In genomic region chr13:39777527-39778061, GRCh38 we compare ENCODE assay signal across 9 cellular contexts.
DNase-seq lines count a peak whose midpoint lies in the region; ATAC-seq and TF ChIP-seq lines count a peak whose summit lies in the region.
"Had no signal": no experiment of that assay in that cellular context is flagged by ENCODE, and none has a peak within 500 bp of the region (broad histone marks: within the 10 kb centered on the region; RNA-seq: fewer than 3 reads in every experiment).

No MANE protein-coding gene starts in this region.

- no TSS peak for BruUV-seq in OCI-LY7 (replicated peaks; lab: Mats Ljungman, UMichigan)

- no peaks in the 10 kb centered on the region for H3K27me3 ChIP-seq in ACC112 (ENCODE audit: insufficient read depth, low read length)
- H3K27me3 ChIP-seq in naive thymus-derived CD4-positive, alpha-beta T cell (ENCODE audit: control insufficient read depth in 2 of 2, insufficient read depth in 2 of 2, low read length in 2 of 2), result no peaks in the 10 kb centered on the region
- no peaks in the 10 kb centered on the region for H3K27me3 ChIP-seq in ascending aorta
- H3K27me3 ChIP-seq: heart left ventricle had no signal

- H3K79me2 ChIP-seq in ACC112 (ENCODE audit: control insufficient read depth, insufficient read depth, low read length, unreplicated experiment), result no peaks in the 10 kb centered on the region
- no peaks in the 10 kb centered on the region for H3K79me2 ChIP-seq in OCI-LY7 (ENCODE audit: insufficient read depth, low read depth, low read length)

- H3K9me3 Mint-ChIP-seq in naive thymus-derived CD4-positive, alpha-beta T cell, result peaks cover 0 to 4% (median 0%) of the 10 kb centered on the region in 11 donors

- H3K27ac ChIP-seq in ACC112 (ENCODE audit: low read depth, low read length) (peak overlapping the region; percentile 91), OCI-LY7 (ENCODE audit: low read depth, low read length, poor library complexity, severe bottlenecking) (no peak overlapping the region), ascending aorta (no peak overlapping the region)
- no peak overlapping the region for H3K27ac ChIP-seq in naive thymus-derived CD4-positive, alpha-beta T cell (ENCODE audit: low read depth, low read length)
- H3K27ac ChIP-seq: heart left ventricle had no signal

- H3K9me3 ChIP-seq in OCI-LY7 (ENCODE audit: low read length) (no peaks in the 10 kb centered on the region), ascending aorta (no peaks in the 10 kb centered on the region)
- H3K9me3 ChIP-seq in naive thymus-derived CD4-positive, alpha-beta T cell (ENCODE audit: control insufficient read depth in 2 of 3, low read length in 3 of 3), result no peaks in the 10 kb centered on the region

- peak; percentile 62 for ATAC-seq in naive thymus-derived CD4-positive, alpha-beta T cell
- no peak for ATAC-seq in HG02610 (IDR thresholded peaks at IDR 0.05; ENCODE audit: unreplicated experiment)

- H3K4me3 Mint-ChIP-seq in naive thymus-derived CD4-positive, alpha-beta T cell, result peak overlapping the region in 2 of 10 donors; percentile 6 to 18

- H4K20me1 ChIP-seq in OCI-LY7 (ENCODE audit: insufficient read depth, low read length), result no peaks in the 10 kb centered on the region

- H3K9me2 ChIP-seq in OCI-LY7 (ENCODE audit: insufficient read depth, low read length), result no peaks in the 10 kb centered on the region

- no peak overlapping the region for H3K4me2 ChIP-seq in OCI-LY7 (ENCODE audit: low read length)

- TF ChIP-seq CTCF in GM12874 (IDR thresholded peaks at IDR 0.05; ENCODE audit: insufficient read depth, low read depth, low read length) (peak; percentile 28), OCI-LY7 (conservative IDR thresholded peaks at IDR 0.05; ENCODE audit: low read length) (peak; percentile 80), ascending aorta (IDR thresholded peaks at IDR 0.05) (no peak)

- CTCF ChIA-PET in OCI-LY7 (lab: Charles Lee; ENCODE audit: unreplicated experiment), result interaction anchor here (1.4 kb wide), 1 partner anchor 9 kb away, joined by 4 read pairs; no protein-coding TSS in a partner anchor
- CTCF ChIA-PET in naive thymus-derived CD4-positive, alpha-beta T cell (lab: Charles Lee), result interaction anchor here (0.7 to 5.3 kb wide), 7 partner anchors 10 to 920 kb away, joined by 3 to 49 read pairs (median 4); no protein-coding TSS in a partner anchor

- peaks cover 0 to 4% (median 0%) of the 10 kb centered on the region in 5 donors for H3K36me3 Mint-ChIP-seq in naive thymus-derived CD4-positive, alpha-beta T cell

- intact Hi-C loops in OCI-LY7 (cut with micrococcal nuclease; ENCODE audit: unreplicated experiment), result loop anchor here (5.0 kb wide), 1 partner anchor 905 kb away; no protein-coding TSS in a partner anchor
- intact Hi-C loops in naive thymus-derived CD4-positive, alpha-beta T cell (cut with micrococcal nuclease), result loop anchor here (1.0 to 10.0 kb wide), 12 partner anchors 89 to 999 kb away; partner anchors contain the start of gene FOXO1 (in 1 of the 2)
- intact Hi-C loops in ascending aorta (cut with DNase I), result no loop called here

- POLR2A ChIA-PET in OCI-LY7 (lab: Charles Lee), result interaction anchor here (0.6 to 1.7 kb wide), 3 partner anchors 21 to 890 kb away, joined by 3 to 4 read pairs (median 3); no protein-coding TSS in a partner anchor
- POLR2A ChIA-PET in naive thymus-derived CD4-positive, alpha-beta T cell (lab: Charles Lee), result interaction anchor here (0.6 to 0.8 kb wide), 2 partner anchors 971 to 1445 kb away, joined by 3 to 4 read pairs; no protein-coding TSS in a partner anchor

- peak overlapping the region in 8 of 9 donors; percentile 8 to 60 (median 18) for H3K27ac Mint-ChIP-seq in naive thymus-derived CD4-positive, alpha-beta T cell

- H3K4me1 Mint-ChIP-seq in naive thymus-derived CD4-positive, alpha-beta T cell, result peaks cover 12 to 40% (median 36%) of the 10 kb centered on the region in 7 donors

- H2AFZ ChIP-seq in ACC112 (ENCODE audit: low read length, unreplicated experiment) (no peak overlapping the region), OCI-LY7 (ENCODE audit: low read length) (no peak overlapping the region)

- H3K4me1 ChIP-seq in ACC112 (ENCODE audit: control insufficient read depth, insufficient read depth, low read length, unreplicated experiment) (peaks cover 62% of the 10 kb centered on the region), OCI-LY7 (ENCODE audit: insufficient read depth, low read length, poor library complexity, severe bottlenecking) (no peaks in the 10 kb centered on the region), ascending aorta (no peaks in the 10 kb centered on the region)
- peaks cover 0 to 22% of the 10 kb centered on the region in 2 donors for H3K4me1 ChIP-seq in naive thymus-derived CD4-positive, alpha-beta T cell (ENCODE audit: control insufficient read depth in 2 of 2, insufficient read depth in 2 of 2, low read length in 2 of 2)

- DNase-seq in OCI-LY7 (ENCODE audit: low spot score), result peak; percentile 57
- peak; percentile 60 for DNase-seq in astrocyte of the hippocampus (ENCODE audit: low read depth, low spot score)
- peak in 7 of 9 donors; percentile 7 to 58 (median 48) for DNase-seq in naive thymus-derived CD4-positive, alpha-beta T cell
- no peak for DNase-seq in cerebellum (ENCODE audit: low spot score)
- DNase-seq in ascending aorta (ENCODE audit: low spot score in 2 of 2), result no peak

- H3K4me3 ChIP-seq in ACC112 (ENCODE audit: low read depth, low read length) (no peak overlapping the region), OCI-LY7 (ENCODE audit: low read depth, low read length, poor library complexity, severe bottlenecking) (no peak overlapping the region), ascending aorta (no peak overlapping the region)
- H3K4me3 ChIP-seq in naive thymus-derived CD4-positive, alpha-beta T cell (ENCODE audit: low read length), result no peak overlapping the region
- H3K4me3 ChIP-seq: heart left ventricle had no signal

- H3K36me3 ChIP-seq in ACC112 (ENCODE audit: insufficient read depth, low read length) (no peaks in the 10 kb centered on the region), OCI-LY7 (ENCODE audit: insufficient read depth, low read length) (no peaks in the 10 kb centered on the region), ascending aorta (no peaks in the 10 kb centered on the region)
- no peaks in the 10 kb centered on the region for H3K36me3 ChIP-seq in naive thymus-derived CD4-positive, alpha-beta T cell (ENCODE audit: control insufficient read depth in 2 of 3, insufficient read depth in 3 of 3, low read length in 3 of 3)
- H3K36me3 ChIP-seq: heart left ventricle had no signal

- no peaks in the 10 kb centered on the region for H3K27me3 Mint-ChIP-seq in naive thymus-derived CD4-positive, alpha-beta T cell

Comparison
In these comparisons a context has a peak if more than half of its experiments do, and no peak if none do; other contexts are left out.
1. CTCF ChIP-seq: peak in GM12874 (single experiment) and OCI-LY7 (single experiment); none in ascending aorta (0 of 3).
2. DNase-seq: peak in OCI-LY7 (single experiment), astrocyte of the hippocampus (single experiment) and naive thymus-derived CD4-positive, alpha-beta T cell (7 of 9); none in cerebellum (single experiment) and ascending aorta (0 of 2).